In the genomic region with DNA sequence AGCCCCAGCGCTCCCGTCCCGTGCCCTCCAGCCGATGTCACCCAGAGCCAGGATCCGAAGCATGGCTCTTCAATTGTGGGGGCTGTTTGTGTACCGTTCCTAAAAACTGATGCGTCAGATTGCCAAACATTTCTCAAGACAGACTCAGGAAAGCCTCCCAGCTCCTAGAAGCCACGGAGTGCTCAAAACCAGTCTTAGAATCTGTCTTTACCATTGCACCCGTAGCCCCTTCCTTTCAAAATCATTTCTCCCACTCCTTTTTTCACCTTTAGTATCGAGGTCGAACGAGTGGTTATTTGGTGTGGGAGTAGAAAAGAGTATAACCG, we compare ENCODE assay signal across 8 cellular contexts. TPM values are rescaled to one million over a fixed set of nuclear protein-coding genes. Genes with fewer than 3 reads are reported as not detected.
A peak's percentile ranks its signal among the peaks of the same experiment; 100 is the strongest.
DNase-seq lines count a peak whose midpoint lies in the region; ATAC-seq and TF ChIP-seq lines count a peak whose summit lies in the region.

No MANE protein-coding gene starts in this region.

- H2AFZ ChIP-seq in hepatocyte: peak overlapping the region; percentile 52

- peaks cover 7% of the 10 kb centered on the region for H3K9me3 Mint-ChIP-seq in activated T-cell treated with anti-CD3 and anti-CD28 coated beads, Interleukin-2, amount 50 U/mL, for 4 hours

- H3K79me2 ChIP-seq in hepatocyte: peaks cover 46% of the 10 kb centered on the region

- no peak for ATAC-seq in activated T-cell treated with anti-CD3 and anti-CD28 coated beads, Interleukin-2, amount 50 U/mL, for 4 hours

- H3K9me3 ChIP-seq in WERI-Rb-1 (ENCODE audit: severe bottlenecking): no peaks in the 10 kb centered on the region
- H3K9me3 ChIP-seq in hepatocyte (ENCODE audit: low read depth): no peaks in the 10 kb centered on the region
- no peaks in the 10 kb centered on the region for H3K9me3 ChIP-seq in spleen

- peaks cover 6% of the 10 kb centered on the region for H4K20me1 ChIP-seq in hepatocyte (ENCODE audit: insufficient read depth, poor library complexity, severe bottlenecking)

- H3K4me1 Mint-ChIP-seq in activated T-cell treated with anti-CD3 and anti-CD28 coated beads, Interleukin-2, amount 50 U/mL, for 4 hours (ENCODE audit: low read depth): peaks cover 34% of the 10 kb centered on the region

- no peaks in the 10 kb centered on the region for H3K27me3 Mint-ChIP-seq in activated T-cell treated with anti-CD3 and anti-CD28 coated beads, Interleukin-2, amount 50 U/mL, for 4 hours (ENCODE audit: low read depth)

- under 1% methylated on average over 13 of the region's 13 CpGs for WGBS in hepatocyte (ENCODE audit: low lambda C conversion rate, missing lambda C conversion rate)
- WGBS in spleen, 5 donors: 0 to 1% (median 0%) methylated on average over 13 of the region's 13 CpGs

- TF ChIP-seq CTCF in WERI-Rb-1 (IDR thresholded peaks at IDR 0.05; ENCODE audit: low read depth, low read length) (no peak), hepatocyte (IDR thresholded peaks at IDR 0.05; ENCODE audit: poor library complexity) (no peak), spleen (IDR thresholded peaks at IDR 0.05 in 8 of 11, conservative IDR thresholded peaks at IDR 0.05 in 3 of 11) (no peak)

- H3K36me3 ChIP-seq in WERI-Rb-1 (no peaks in the 10 kb centered on the region), hepatocyte (replicated peaks; ENCODE audit: insufficient read depth, low read depth) (no peaks in the 10 kb centered on the region), spleen (no peaks in the 10 kb centered on the region)

- no peak for DNase-seq in activated T-cell treated with anti-CD3 and anti-CD28 coated beads, Interleukin-2, amount 50 U/mL, for 4 hours
- DNase-seq in activated T-cell treated with anti-CD3 and anti-CD28 coated beads, Interleukin-2, amount 50 U/mL, for 1 hour: no peak
- no peak for DNase-seq in WERI-Rb-1
- DNase-seq in hepatocyte (ENCODE audit: low spot score): no peak
- DNase-seq in spleen: no peak
- DNase-seq in AG20443 (ENCODE audit: low spot score): no peak
- DNase-seq in NCI-H2081 (lab: John Stamatoyannopoulos, UW): no peak
- DNase-seq in activated effector memory CD4-positive, alpha-beta T cell treated with Interleukin-2 at 50 U/mL for 16 hours: no peak

- H3K27ac ChIP-seq in WERI-Rb-1 (peak overlapping the region; percentile 55; the same call in 1 of the 2 replicates), hepatocyte (peak overlapping the region; percentile 83), spleen (peak overlapping the region; percentile 71 to 95 (median 91))

- peak overlapping the region; percentile 76 for H3K4me2 ChIP-seq in hepatocyte

- TF ChIP-seq POLR2A in spleen (IDR thresholded peaks at IDR 0.05): no peak

- H3K4me1 ChIP-seq in hepatocyte (ENCODE audit: insufficient read depth): peaks cover 20% of the 10 kb centered on the region
- peaks cover 10 to 38% (median 24%) of the 10 kb centered on the region in 6 donors for H3K4me1 ChIP-seq in spleen

- H3K9me2 ChIP-seq in hepatocyte (replicated peaks; ENCODE audit: insufficient read depth): no peaks in the 10 kb centered on the region

- H3K4me3 ChIP-seq in WERI-Rb-1 (ENCODE audit: low read depth, low read length) (peak overlapping the region; percentile 75), hepatocyte (peak overlapping the region; percentile 94), spleen (peak overlapping the region; percentile 51 to 83 (median 68))

- intact Hi-C loops in spleen (cut with DNase I; ENCODE audit: low total_unique reads): no loop called here

- no peaks in the 10 kb centered on the region for H3K36me3 Mint-ChIP-seq in activated T-cell treated with anti-CD3 and anti-CD28 coated beads, Interleukin-2, amount 50 U/mL, for 4 hours (ENCODE audit: insufficient read depth)

- H3K27me3 ChIP-seq in WERI-Rb-1 (ENCODE audit: insufficient read depth, low read depth, severe bottlenecking): no peaks in the 10 kb centered on the region
- H3K27me3 ChIP-seq in hepatocyte: no peaks in the 10 kb centered on the region
- no peaks in the 10 kb centered on the region for H3K27me3 ChIP-seq in spleen (replicated peaks in 1 of 7)

- H3K4me3 Mint-ChIP-seq in activated T-cell treated with anti-CD3 and anti-CD28 coated beads, Interleukin-2, amount 50 U/mL, for 4 hours: peak overlapping the region; percentile 96

RNA-seq across cellular contexts. Expression of gene STK38L, which starts 0.6 kb away (rescaled TPM):
- 10 to 100 TPM; 20.0 to 22.4 (median 22.3) TPM for total RNA-seq in activated T-cell treated with anti-CD3 and anti-CD28 coated beads, Interleukin-2, amount 50 U/mL, for 4 hours
- total RNA-seq in hepatocyte (34.2 and 36.7 TPM in 2 replicates), spleen (10 to 100 TPM; 22.0 to 39.8 (median 26.9) TPM)
- polyA plus RNA-seq in hepatocyte (15.1 and 18.8 TPM in 2 replicates), spleen (1 to 10 TPM; 6.4 to 7.9 (median 6.8) TPM)
